In the genomic region with DNA sequence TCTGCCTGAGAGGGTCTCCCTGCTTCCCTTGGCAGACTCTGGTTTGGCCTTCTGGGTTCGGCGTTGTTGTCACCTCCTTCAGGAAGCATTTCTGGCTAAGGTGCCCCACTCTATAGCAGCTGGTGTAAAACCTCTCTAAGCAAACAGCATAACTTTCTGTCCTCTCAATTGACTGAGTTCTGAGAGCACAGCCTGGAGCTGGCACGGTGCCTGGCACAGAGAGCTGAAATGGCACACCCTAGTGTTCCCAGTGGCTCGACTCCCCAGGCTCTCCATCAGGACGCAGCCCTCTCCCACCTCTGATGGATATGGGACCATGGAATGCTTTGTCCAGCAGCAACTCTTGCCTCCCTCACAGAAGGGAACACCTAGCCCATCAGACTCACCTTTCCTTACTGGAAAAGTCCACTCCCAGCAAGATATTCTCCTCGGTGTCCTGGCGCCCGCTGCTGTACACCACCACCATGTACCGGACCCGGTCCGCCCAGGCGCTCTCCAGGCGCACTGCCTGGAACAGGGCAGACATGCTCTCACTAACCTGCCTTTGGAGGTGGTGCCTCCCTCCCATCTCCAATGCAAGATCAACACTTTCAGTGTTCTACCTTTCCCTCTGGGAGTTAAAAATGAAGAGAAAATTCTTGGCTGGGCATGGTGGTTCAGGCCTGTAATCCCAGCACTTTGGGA, we compare ENCODE assay signal across 16 cellular contexts. TPM values are rescaled to one million over a fixed set of nuclear protein-coding genes. Genes with fewer than 3 reads are reported as not detected.
DNase-seq lines count a peak whose midpoint lies in the region; ATAC-seq and TF ChIP-seq lines count a peak whose summit lies in the region.
"Had no signal": no experiment of that assay in that cellular context is flagged by ENCODE, and none has a peak within 500 bp of the region (broad histone marks: within the 10 kb centered on the region; RNA-seq: fewer than 3 reads in every experiment).

No MANE protein-coding gene starts in this region.

- peaks cover 0 to 69% of the 10 kb centered on the region in 2 donors for H3K4me1 ChIP-seq in right atrium auricular region

- H3K4me1 Mint-ChIP-seq in brain = peaks cover 7% of the 10 kb centered on the region
- H3K4me1 Mint-ChIP-seq in stimulated activated memory B cell treated with anti-CD40 and anti-IgM and Interleukin-4, amounts not matched to agents 10 μg/mL and 1 μg/mL and 100 μg/mL, for 72 hours = peaks cover 13% of the 10 kb centered on the region

- peak overlapping the region in 3 of 5 experiments; percentile 33 to 58 (median 40) for H3K27ac Mint-ChIP-seq in brain
- H3K27ac Mint-ChIP-seq in stimulated activated memory B cell treated with anti-CD40 and anti-IgM and Interleukin-4, amounts not matched to agents 10 μg/mL and 1 μg/mL and 100 μg/mL, for 72 hours = peak overlapping the region; percentile 14
- H3K27ac Mint-ChIP-seq: activated naive CD4-positive, alpha-beta T cell treated with anti-CD3 and anti-CD28 coated beads, Interleukin-2, amount 50 U/mL, for 24 hours; progenitor cell of endocrine pancreas had no signal

- H3K9me3 ChIP-seq in right atrium auricular region = no peaks in the 10 kb centered on the region

- H3K9me3 Mint-ChIP-seq in brain = no peaks in the 10 kb centered on the region
- no peaks in the 10 kb centered on the region for H3K9me3 Mint-ChIP-seq in stimulated activated memory B cell treated with anti-CD40 and anti-IgM and Interleukin-4, amounts not matched to agents 10 μg/mL and 1 μg/mL and 100 μg/mL, for 72 hours
- H3K9me3 Mint-ChIP-seq: activated naive CD4-positive, alpha-beta T cell treated with anti-CD3 and anti-CD28 coated beads, Interleukin-2, amount 50 U/mL, for 24 hours had no signal

- no peak overlapping the region for H3K4me3 ChIP-seq in right atrium auricular region
- H3K4me3 ChIP-seq: K562 had no signal

- no peaks in the 10 kb centered on the region for H3K27me3 ChIP-seq in right atrium auricular region

- ATAC-seq in stimulated activated memory B cell treated with anti-CD40 and anti-IgM and Interleukin-4, amounts not matched to agents 10 μg/mL and 1 μg/mL and 100 μg/mL, for 72 hours = no peak
- no peak for ATAC-seq in HG02884 (IDR thresholded peaks at IDR 0.05; ENCODE audit: unreplicated experiment)
- ATAC-seq: K562 had no signal

- no peak overlapping the region for H3K4me3 Mint-ChIP-seq in brain
- no peak overlapping the region for H3K4me3 Mint-ChIP-seq in stimulated activated memory B cell treated with anti-CD40 and anti-IgM and Interleukin-4, amounts not matched to agents 10 μg/mL and 1 μg/mL and 100 μg/mL, for 72 hours
- H3K4me3 Mint-ChIP-seq: activated naive CD4-positive, alpha-beta T cell treated with anti-CD3 and anti-CD28 coated beads, Interleukin-2, amount 50 U/mL, for 24 hours had no signal

- peak; percentile 50 for DNase-seq in DMS 273 (lab: John Stamatoyannopoulos, UW; ENCODE audit: unreplicated experiment)
- no peak for DNase-seq in DMS 273 treated with DMSO at 0.1 percent for 48 hours (lab: John Stamatoyannopoulos, UW)
- DNase-seq in right atrium auricular region (ENCODE audit: low spot score) = no peak
- DNase-seq in AG20443 (ENCODE audit: low spot score) = no peak
- no peak for DNase-seq in glomerular visceral epithelial cell (ENCODE audit: extremely low spot score)
- DNase-seq: activated CD4-positive, alpha-beta T cell treated with anti-CD3 and anti-CD28 coated beads, Interleukin-2, amount 50 U/mL, for 48 hours; NCI-H187 treated with DMSO at 0.1 percent for 48 hours; stimulated activated CD4-positive, alpha-beta T cell treated with anti-CD3 and anti-CD28 coated beads, Interleukin-4, amount 100 ng/mL, for 4 hours; T-helper 2 cell had no signal

- H3K36me3 ChIP-seq in right atrium auricular region = peaks cover 56% of the 10 kb centered on the region

- H3K36me3 Mint-ChIP-seq in brain = peaks cover 60% of the 10 kb centered on the region
- H3K36me3 Mint-ChIP-seq in stimulated activated memory B cell treated with anti-CD40 and anti-IgM and Interleukin-4, amounts not matched to agents 10 μg/mL and 1 μg/mL and 100 μg/mL, for 72 hours = peaks cover 57% of the 10 kb centered on the region

- H3K27ac ChIP-seq in right atrium auricular region = peak overlapping the region; percentile 68 to 70
- H3K27ac ChIP-seq: 22Rv1 had no signal

- TF ChIP-seq CTCF in brain (conservative IDR thresholded peaks at IDR 0.05) (no peak), right atrium auricular region (IDR thresholded peaks at IDR 0.05) (no peak)

- no peaks in the 10 kb centered on the region for H3K27me3 Mint-ChIP-seq in brain
- H3K27me3 Mint-ChIP-seq in stimulated activated memory B cell treated with anti-CD40 and anti-IgM and Interleukin-4, amounts not matched to agents 10 μg/mL and 1 μg/mL and 100 μg/mL, for 72 hours = no peaks in the 10 kb centered on the region
- H3K27me3 Mint-ChIP-seq: activated naive CD4-positive, alpha-beta T cell treated with anti-CD3 and anti-CD28 coated beads, Interleukin-2, amount 50 U/mL, for 24 hours; progenitor cell of endocrine pancreas had no signal

RNA-seq across cellular contexts. Expression of a gene that starts 40.6 kb away (rescaled TPM):
- polyA plus RNA-seq in brain (ENCODE audit: insufficient read depth, low read depth, low replicate concordance) = 9.9 TPM
- 10 to 100 TPM; 22.0 to 25.9 TPM for total RNA-seq in right atrium auricular region
